13 cellular contexts compared by ENCODE assay signal in the genomic region with DNA sequence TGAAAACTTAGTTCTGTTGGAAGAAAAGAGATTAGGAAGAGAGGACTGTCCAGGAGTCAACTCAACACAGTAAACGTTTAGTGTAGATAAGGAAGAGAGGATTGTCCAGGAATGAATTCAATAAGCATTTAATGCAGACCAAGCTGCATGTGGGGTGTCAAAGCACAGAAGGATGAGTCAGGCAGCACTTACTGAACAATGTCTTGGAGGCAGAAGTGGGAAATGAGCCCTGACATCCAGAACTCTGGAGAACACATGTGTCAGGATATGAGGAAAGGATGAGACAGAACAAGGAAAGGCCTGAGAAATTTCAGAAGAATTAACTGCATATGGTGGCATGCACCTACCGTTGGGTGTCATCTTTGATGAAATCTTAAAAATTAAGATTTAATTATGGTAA.
A peak's percentile ranks its signal among the peaks of the same experiment; 100 is the strongest.
DNase-seq lines count a peak whose midpoint lies in the region; ATAC-seq and TF ChIP-seq lines count a peak whose summit lies in the region.
"Had no signal": no experiment of that assay in that cellular context is flagged by ENCODE, and none has a peak within 500 bp of the region (broad histone marks: within the 10 kb centered on the region; RNA-seq: fewer than 3 reads in every experiment).

No MANE protein-coding gene starts in this region.

- DNase-seq in AG08395 (ENCODE audit: low spot score): peak; percentile 37
- DNase-seq in HCEC 1CT: peak; percentile 72
- DNase-seq in fibroblast of peridontal ligament (ENCODE audit: extremely low read depth): peak; percentile 18
- no peak for DNase-seq in H4 (ENCODE audit: low spot score)
- no peak for DNase-seq in UCSD-AML1 (lab: John Stamatoyannopoulos, UW; ENCODE audit: unreplicated experiment)
- DNase-seq in stimulated activated CD4-positive, alpha-beta T cell treated with anti-CD3 and anti-CD28 coated beads, Interleukin-4, amount 100 ng/mL, for 4 hours: no peak
- DNase-seq: H7; NCI-H1436 treated with DMSO at 0.1 percent for 48 hours; NCI-H2081 treated with DMSO at 0.1 percent for 48 hours; NCI-H524 treated with DMSO at 0.1 percent for 48 hours; NK-92 treated with Interleukin-12 subunit alpha and Interleukin-12 subunit beta, amount 100 ng/mL, for 24 hours had no signal

- peak; percentile 79 for ATAC-seq in SK-N-SH treated with all-trans-retinoic acid at 6 μM for 48 hours
- ATAC-seq in HG03097 (IDR thresholded peaks at IDR 0.05; ENCODE audit: low FRiP score, unreplicated experiment): no peak

TF ChIP-seq in SK-N-SH treated with all-trans-retinoic acid at 6 μM for 48 hours, 23 proteins besides CTCF, POLR2A, EP300 and RAD21:
- no peak for TF ChIP-seq GLIS3 (CRISPR knock-in tag; IDR thresholded peaks at IDR 0.05)
- no peak for TF ChIP-seq ZNF565 (CRISPR knock-in tag; conservative IDR thresholded peaks at IDR 0.05; ENCODE audit: low read depth)
- no peak for TF ChIP-seq ZC3H10 (CRISPR knock-in tag; IDR thresholded peaks at IDR 0.05)
- TF ChIP-seq TCF4 (CRISPR knock-in tag; IDR thresholded peaks at IDR 0.05; ENCODE audit: borderline replicate concordance): no peak
- no peak for TF ChIP-seq OSR1 (CRISPR knock-in tag; IDR thresholded peaks at IDR 0.05)
- TF ChIP-seq, protein P1, sequence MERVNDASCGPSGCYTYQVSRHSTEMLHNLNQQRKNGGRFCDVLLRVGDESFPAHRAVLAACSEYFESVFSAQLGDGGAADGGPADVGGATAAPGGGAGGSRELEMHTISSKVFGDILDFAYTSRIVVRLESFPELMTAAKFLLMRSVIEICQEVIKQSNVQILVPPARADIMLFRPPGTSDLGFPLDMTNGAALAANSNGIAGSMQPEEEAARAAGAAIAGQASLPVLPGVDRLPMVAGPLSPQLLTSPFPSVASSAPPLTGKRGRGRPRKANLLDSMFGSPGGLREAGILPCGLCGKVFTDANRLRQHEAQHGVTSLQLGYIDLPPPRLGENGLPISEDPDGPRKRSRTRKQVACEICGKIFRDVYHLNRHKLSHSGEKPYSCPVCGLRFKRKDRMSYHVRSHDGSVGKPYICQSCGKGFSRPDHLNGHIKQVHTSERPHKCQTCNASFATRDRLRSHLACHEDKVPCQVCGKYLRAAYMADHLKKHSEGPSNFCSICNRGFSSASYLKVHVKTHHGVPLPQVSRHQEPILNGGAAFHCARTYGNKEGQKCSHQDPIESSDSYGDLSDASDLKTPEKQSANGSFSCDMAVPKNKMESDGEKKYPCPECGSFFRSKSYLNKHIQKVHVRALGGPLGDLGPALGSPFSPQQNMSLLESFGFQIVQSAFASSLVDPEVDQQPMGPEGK (CRISPR knock-in tag; IDR thresholded peaks at IDR 0.05; ENCODE audit: borderline replicate concordance): no peak
- TF ChIP-seq CSDC2 (CRISPR knock-in tag; IDR thresholded peaks at IDR 0.05): no peak
- TF ChIP-seq BACH2 (CRISPR knock-in tag; IDR thresholded peaks at IDR 0.05; ENCODE audit: borderline replicate concordance): no peak
- TF ChIP-seq RARB (CRISPR knock-in tag; IDR thresholded peaks at IDR 0.05): no peak
- TF ChIP-seq, protein P2, sequence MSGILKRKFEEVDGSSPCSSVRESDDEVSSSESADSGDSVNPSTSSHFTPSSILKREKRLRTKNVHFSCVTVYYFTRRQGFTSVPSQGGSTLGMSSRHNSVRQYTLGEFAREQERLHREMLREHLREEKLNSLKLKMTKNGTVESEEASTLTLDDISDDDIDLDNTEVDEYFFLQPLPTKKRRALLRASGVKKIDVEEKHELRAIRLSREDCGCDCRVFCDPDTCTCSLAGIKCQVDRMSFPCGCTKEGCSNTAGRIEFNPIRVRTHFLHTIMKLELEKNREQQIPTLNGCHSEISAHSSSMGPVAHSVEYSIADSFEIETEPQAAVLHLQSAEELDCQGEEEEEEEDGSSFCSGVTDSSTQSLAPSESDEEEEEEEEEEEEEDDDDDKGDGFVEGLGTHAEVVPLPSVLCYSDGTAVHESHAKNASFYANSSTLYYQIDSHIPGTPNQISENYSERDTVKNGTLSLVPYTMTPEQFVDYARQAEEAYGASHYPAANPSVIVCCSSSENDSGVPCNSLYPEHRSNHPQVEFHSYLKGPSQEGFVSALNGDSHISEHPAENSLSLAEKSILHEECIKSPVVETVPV (CRISPR knock-in tag; IDR thresholded peaks at IDR 0.05): no peak
TF ChIP-seq in SK-N-SH treated with all-trans-retinoic acid at 6 μM for 48 hours: peak in this region for 0.

Comparison
In these comparisons a context has a peak if more than half of its experiments do, and no peak if none do; other contexts are left out.
1. DNase-seq: peak in AG08395 (single experiment), HCEC 1CT (single experiment) and fibroblast of peridontal ligament (single experiment); none in H4 (single experiment), UCSD-AML1 (single experiment) and stimulated activated CD4-positive, alpha-beta T cell treated with anti-CD3 and anti-CD28 coated beads, Interleukin-4, amount 100 ng/mL, for 4 hours (0 of 2).